ENCODE assay signal across 21 cellular contexts in the genomic region with DNA sequence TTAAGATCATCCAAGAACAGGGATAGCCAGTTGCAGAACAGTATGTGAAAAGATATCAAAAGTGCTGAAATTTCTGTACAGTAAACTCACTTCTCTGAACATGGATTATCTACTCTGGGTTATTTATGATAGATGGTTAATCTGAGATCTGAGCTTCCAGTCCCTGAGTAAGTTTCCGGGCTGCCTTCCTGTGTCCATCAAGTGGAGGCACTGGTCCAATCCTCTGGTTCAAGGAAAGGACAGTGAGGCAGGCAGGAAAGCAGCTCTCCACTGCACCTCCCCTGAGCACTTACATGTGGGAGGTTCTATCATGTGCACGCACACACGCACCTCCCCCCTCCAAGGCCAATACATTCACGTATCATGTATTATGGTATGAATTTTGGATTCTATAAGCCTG. TPM values are rescaled to one million over a fixed set of nuclear protein-coding genes. Genes with fewer than 3 reads are reported as not detected.
"Had no signal": no experiment of that assay in that cellular context is flagged by ENCODE, and none has a peak within 500 bp of the region (broad histone marks: within the 10 kb centered on the region; RNA-seq: fewer than 3 reads in every experiment).

No MANE protein-coding gene starts in this region.

- H3K4me3 ChIP-seq: body of pancreas, gastrocnemius medialis, heart right ventricle, lung, right atrium auricular region, skin epidermis, suprapubic skin had no signal

- H3K4me1 ChIP-seq: body of pancreas, gastrocnemius medialis, right atrium auricular region, suprapubic skin had no signal

- H3K27me3 ChIP-seq: body of pancreas, gastrocnemius medialis, heart right ventricle, right atrium auricular region, suprapubic skin had no signal

- H3K27ac ChIP-seq: body of pancreas, gastrocnemius medialis, heart right ventricle, right atrium auricular region, skin epidermis, suprapubic skin had no signal

- ATAC-seq: activated CD4-positive, CD25-positive, alpha-beta regulatory T cell treated with anti-CD3 and anti-CD28 coated beads, Interleukin-2, amount 50 U/mL, for 24 hours; body of pancreas; gastrocnemius medialis; stimulated activated naive CD8-positive, alpha-beta T cell treated with anti-CD3 and anti-CD28 coated beads, Interleukin-15, amount 100 ng/mL, for 72 hours had no signal

- DNase-seq: activated CD4-positive, alpha-beta T cell treated with anti-CD3 and anti-CD28 coated beads, Interleukin-2, amount 10 ng/mL, durations not matched to agents 7 days and 5 days; activated CD8-positive, alpha-beta memory T cell treated with anti-CD3 and anti-CD28 coated beads, Interleukin-2, amount 50 U/mL, for 4 hours; activated gamma-delta T cell; activated T-cell treated with anti-CD3 and anti-CD28 coated beads, Interleukin-2, amount 50 U/mL, for 48 hours; amniotic stem cell; body of pancreas; endodermal cell; gastrocnemius medialis; heart right ventricle; midbrain; stimulated activated naive CD8-positive, alpha-beta T cell treated with anti-CD3 and anti-CD28 coated beads, Interleukin-15, amount 100 ng/mL, for 72 hours had no signal

- H3K9me3 ChIP-seq: body of pancreas, gastrocnemius medialis, heart right ventricle, right atrium auricular region, suprapubic skin had no signal

RNA-seq across cellular contexts. Expression of a gene that starts 32.5 kb away (rescaled TPM):
- total RNA-seq: activated CD4-positive, alpha-beta T cell treated with anti-CD3 and anti-CD28 coated beads, Interleukin-2, amount 10 ng/mL, durations not matched to agents 7 days and 5 days; body of pancreas; cardiac septum; endodermal cell; epithelial cell of proximal tubule; fibroblast of lung; gastrocnemius medialis; heart right ventricle; lung; omental fat pad; progenitor cell of endocrine pancreas; right atrium auricular region; suprapubic skin had no signal
- polyA plus RNA-seq: fibroblast of lung, heart right ventricle, lung had no signal
